ENCODE assay signal across 10 cellular contexts in the genomic region with DNA sequence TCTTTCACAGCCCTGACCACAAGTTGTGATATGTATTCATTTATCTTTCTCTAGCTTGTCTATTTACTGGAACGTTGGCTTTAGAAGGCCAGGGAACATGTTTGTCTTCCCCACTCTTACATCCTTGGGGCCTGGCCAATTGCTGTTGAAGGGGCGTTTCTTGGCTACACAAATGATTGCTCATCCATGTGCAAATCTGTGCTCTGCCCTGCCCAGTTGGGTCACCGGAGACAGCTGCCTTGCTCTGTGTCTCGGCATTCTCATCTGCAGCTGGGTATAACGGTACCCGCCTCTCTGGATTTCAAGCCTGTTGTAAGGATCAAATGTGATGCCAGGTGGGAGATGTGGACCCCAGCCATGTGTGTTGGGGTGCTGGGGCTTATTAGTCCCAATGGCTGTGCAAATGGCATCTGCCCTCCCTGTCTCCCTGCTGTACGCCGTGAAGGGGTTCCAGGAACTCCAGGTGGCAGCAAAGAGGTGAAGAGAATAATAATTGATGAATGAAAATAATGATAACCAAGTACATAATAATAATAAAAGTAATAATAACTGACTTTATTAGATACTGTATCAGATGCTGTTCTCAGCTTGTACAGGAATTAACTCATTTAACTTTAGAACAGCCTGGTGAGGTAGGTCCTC. TPM values are rescaled to one million over a fixed set of nuclear protein-coding genes. Genes with fewer than 3 reads are reported as not detected.
DNase-seq lines count a peak whose midpoint lies in the region; ATAC-seq and TF ChIP-seq lines count a peak whose summit lies in the region.
"Had no signal": no experiment of that assay in that cellular context is flagged by ENCODE, and none has a peak within 500 bp of the region (broad histone marks: within the 10 kb centered on the region; RNA-seq: fewer than 3 reads in every experiment).

No MANE protein-coding gene starts in this region.

- H3K4me1 ChIP-seq in colonic mucosa, result no peaks in the 10 kb centered on the region
- no peaks in the 10 kb centered on the region for H3K4me1 ChIP-seq in mucosa of descending colon (ENCODE audit: low read depth)

- H3K27ac ChIP-seq in AG04450 (ENCODE audit: low read depth, low read length) (no peak overlapping the region), colonic mucosa (no peak overlapping the region)

- DNase-seq in AG04450 (ENCODE audit: low read depth, low spot score), result peak; percentile 45
- DNase-seq in NCI-H1694 treated with DMSO at 0.1 percent for 48 hours (lab: John Stamatoyannopoulos, UW), result peak; percentile 30
- peak; percentile 55 for DNase-seq in colonic mucosa
- DNase-seq in mucosa of descending colon, result peak; percentile 40 to 67 (median 42)
- DNase-seq in HuH-7.5 (ENCODE audit: low spot score), result no peak
- DNase-seq in hippocampal formation (lab: John Stamatoyannopoulos, UW), result no peak
- DNase-seq in AML-193 (lab: John Stamatoyannopoulos, UW), result no peak
- DNase-seq: activated T-cell treated with anti-CD3 and anti-CD28 coated beads, Interleukin-2, amount 50 U/mL, for 4 hours; CD4-positive, CD25-positive, alpha-beta regulatory T cell had no signal

- peak; percentile 12; the same call in 1 of the 2 replicates for TF ChIP-seq CTCF in AG04450 (IDR thresholded peaks at IDR 0.05; ENCODE audit: low read depth, low read length)
- no peak for TF ChIP-seq CTCF in colonic mucosa (IDR thresholded peaks at IDR 0.05)
- no peak for TF ChIP-seq CTCF in mucosa of descending colon (IDR thresholded peaks at IDR 0.05)

- H3K27me3 ChIP-seq in AG04450 (ENCODE audit: control insufficient read depth, insufficient read depth, low read length) (peaks cover 35% of the 10 kb centered on the region), colonic mucosa (no peaks in the 10 kb centered on the region)

- H3K36me3 ChIP-seq in colonic mucosa, result no peaks in the 10 kb centered on the region
- H3K36me3 ChIP-seq in mucosa of descending colon (ENCODE audit: low read depth), result no peaks in the 10 kb centered on the region

- ATAC-seq in mucosa of descending colon, result peak; percentile 73
- no peak for ATAC-seq in GM21825 (IDR thresholded peaks at IDR 0.05; ENCODE audit: unreplicated experiment)
- ATAC-seq: activated T-cell treated with anti-CD3 and anti-CD28 coated beads, Interleukin-2, amount 50 U/mL, for 4 hours had no signal

- POLR2A ChIA-PET in AG04450 (lab: Yijun Ruan, JAX), result interaction anchor here (0.5 kb wide), 1 partner anchor 575 kb away, joined by 7 read pairs; no protein-coding TSS in a partner anchor

- no peaks in the 10 kb centered on the region for H3K9me3 ChIP-seq in AG04450 (ENCODE audit: control insufficient read depth, insufficient read depth, low read length)
- no peaks in the 10 kb centered on the region for H3K9me3 ChIP-seq in colonic mucosa
- H3K9me3 ChIP-seq in mucosa of descending colon, result no peaks in the 10 kb centered on the region

- intact Hi-C loops in colonic mucosa (cut with DNase I), result no loop called here
- intact Hi-C loops in mucosa of descending colon (cut with DNase I, micrococcal nuclease), result no loop called here

- H3K4me3 ChIP-seq in AG04450 (ENCODE audit: low read depth, low read length), result no peak overlapping the region
- H3K4me3 ChIP-seq in colonic mucosa, result no peak overlapping the region
- H3K4me3 ChIP-seq in mucosa of descending colon, result no peak overlapping the region

- CTCF ChIA-PET in AG04450 (lab: Charles Lee), result interaction anchor here (0.6 to 1.2 kb wide), 2 partner anchors 366 to 744 kb away, joined by 3 to 5 read pairs; no protein-coding TSS in a partner anchor

- H3K9ac ChIP-seq in colonic mucosa (ENCODE audit: low read depth in 2 of 2, low read length in 2 of 2), result no peak overlapping the region

RNA-seq across cellular contexts. Expression of a gene that starts 24.1 kb away (rescaled TPM):
- 7.5 and 10.8 TPM in 2 replicates for polyA plus RNA-seq in AG04450 (2011; rRNA removed)
- polyA minus RNA-seq in AG04450 (2011; rRNA and poly(A)+ RNA removed), result 25.2 and 31.7 TPM in 2 replicates
- total RNA-seq in colonic mucosa (10 to 100 TPM; 65.4 to 85.1 TPM), mucosa of descending colon (100 to 1,000 TPM in 2 of 3 donors, 10 to 100 TPM in 1; 77.6 to 123 (median 103) TPM)

Comparison
In these comparisons a context has a peak if more than half of its experiments do, and no peak if none do; other contexts are left out.
1. DNase-seq: peak in AG04450 (single experiment), NCI-H1694 treated with DMSO at 0.1 percent for 48 hours (single experiment), colonic mucosa (single experiment) and mucosa of descending colon (3 of 3); none in HuH-7.5 (single experiment), hippocampal formation (0 of 2) and AML-193 (0 of 2).